Comparison of ENCODE assay signal across 29 cellular contexts in the genomic region with DNA sequence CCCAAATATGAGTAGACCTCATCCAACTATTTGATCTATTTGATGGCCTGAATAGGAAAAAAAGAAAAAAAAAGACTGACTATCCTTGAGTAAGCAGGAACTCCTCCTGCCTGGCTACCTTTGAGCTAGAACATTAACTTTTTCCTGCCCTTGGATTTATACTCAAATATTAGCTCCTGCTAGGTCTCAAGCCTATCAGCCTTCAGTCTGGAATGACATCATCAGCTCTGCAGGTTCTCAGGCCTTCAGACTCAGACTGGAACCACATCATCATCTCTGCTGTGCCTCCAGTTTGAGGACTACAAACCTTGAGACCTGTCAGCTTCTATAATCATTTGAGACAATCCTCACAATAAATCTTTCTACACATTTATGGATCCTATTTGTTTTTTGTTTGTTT.
"Had no signal": no experiment of that assay in that cellular context is flagged by ENCODE, and none has a peak within 500 bp of the region (broad histone marks: within the 10 kb centered on the region; RNA-seq: fewer than 3 reads in every experiment).

No MANE protein-coding gene starts in this region.

- H3K27ac ChIP-seq: ascending aorta, epithelial cell of prostate, esophagus squamous epithelium, heart left ventricle, WERI-Rb-1 had no signal

- H3K4me1 ChIP-seq: ascending aorta, esophagus squamous epithelium, heart left ventricle had no signal

- ATAC-seq: activated CD4-positive, CD25-positive, alpha-beta regulatory T cell treated with anti-CD3 and anti-CD28 coated beads, Interleukin-2, amount 50 U/mL, for 24 hours; activated CD8-positive, alpha-beta T cell treated with anti-CD3 and anti-CD28 coated beads for 36 hours; activated T-cell treated with anti-CD3 and anti-CD28 coated beads, Interleukin-2, amount 50 U/mL, for 4 hours; activated T-helper 17 cell treated with anti-CD3 and anti-CD28 coated beads, Interleukin-2, amount 50 U/mL, for 72 hours; effector memory CD8-positive, alpha-beta T cell; heart left ventricle; T-helper 17 cell had no signal

- FAIRE-seq: colon, frontal cortex had no signal

- H3K36me3 ChIP-seq: ascending aorta, esophagus squamous epithelium, heart left ventricle, WERI-Rb-1 had no signal

- H3K27me3 ChIP-seq: ascending aorta, esophagus squamous epithelium, heart left ventricle had no signal

- DNase-seq: activated B cell treated with CpG ODN at 0.5 μM for 24 hours; activated CD4-positive, alpha-beta T cell treated with anti-CD3 and anti-CD28 coated beads for 48 hours; activated CD4-positive, alpha-beta T cell treated with anti-CD3 and anti-CD28 coated beads, Interleukin-2, amount 50 U/mL, for 1 hour; activated CD4-positive, alpha-beta T cell treated with anti-CD3 and anti-CD28 coated beads, Interleukin-2, amount 50 U/mL, for 48 hours; activated CD8-positive, alpha-beta memory T cell treated with anti-CD3 and anti-CD28 coated beads for 24 hours; activated CD8-positive, alpha-beta T cell treated with anti-CD3 and anti-CD28 coated beads for 36 hours; activated effector memory CD4-positive, alpha-beta T cell treated with Interleukin-2 at 50 U/mL for 16 hours; activated gamma-delta T cell treated with Interleukin-2 at 50 U/mL for 16 hours; activated naive CD4-positive, alpha-beta T cell treated with anti-CD3 and anti-CD28 coated beads, Interleukin-2, amount 50 U/mL, for 16 hours; activated naive CD4-positive, alpha-beta T cell treated with Interleukin-2 at 50 U/mL for 16 hours; activated T-cell treated with anti-CD3 and anti-CD28 coated beads, Interleukin-2, amount 50 U/mL, for 4 hours; caudate nucleus; cortex of kidney; dermis blood vessel endothelial cell; effector CD4-positive, alpha-beta T cell; effector memory CD8-positive, alpha-beta T cell; esophagus squamous epithelium; glutamatergic neuron; heart left ventricle; T-helper 1 cell; T-helper 17 cell; T1000; WERI-Rb-1 had no signal

- H3K4me3 ChIP-seq: ascending aorta, esophagus squamous epithelium, heart left ventricle had no signal

- H3K9me3 ChIP-seq: ascending aorta, esophagus squamous epithelium, heart left ventricle had no signal
